In genomic region chr14:21437063-21437901, GRCh38 we compare ENCODE assay signal across 8 cellular contexts. TPM values are rescaled to one million over a fixed set of nuclear protein-coding genes. Genes with fewer than 3 reads are reported as not detected.
DNase-seq lines count a peak whose midpoint lies in the region; ATAC-seq and TF ChIP-seq lines count a peak whose summit lies in the region.

No MANE protein-coding gene starts in this region.

- H3K4me3 Mint-ChIP-seq in activated naive CD8-positive, alpha-beta T cell, result peak overlapping the region; percentile 96

- WGBS in testis, 2 donors, result 2% methylated on average over 27 to 33 of the region's 33 CpGs

- H3K27me3 Mint-ChIP-seq in activated naive CD8-positive, alpha-beta T cell, result no peaks in the 10 kb centered on the region

- H3K4me3 ChIP-seq in testis, result peak overlapping the region; percentile 90 to 93

- TF ChIP-seq CTCF in GM10266 (IDR thresholded peaks at IDR 0.05; ENCODE audit: control insufficient read depth, insufficient read depth, low read depth, missing control alignments) (no peak), omental fat pad (IDR thresholded peaks at IDR 0.05) (no peak), testis (IDR thresholded peaks at IDR 0.05) (no peak)

- DNase-seq in GM10266 (ENCODE audit: extremely low spot score) (peak; percentile 89), NCI-H1092 treated with DMSO at 0.1 percent for 48 hours (lab: John Stamatoyannopoulos, UW) (peak; percentile 98), glomerular visceral epithelial cell (ENCODE audit: extremely low spot score) (peak; percentile 99), omental fat pad (ENCODE audit: low spot score) (peak; percentile 99), testis (peak; percentile 99)

- intact Hi-C loops in testis (cut with DNase I; ENCODE audit: low total_unique reads), result no loop called here

- ATAC-seq in HG02623 (IDR thresholded peaks at IDR 0.05; ENCODE audit: unreplicated experiment) (peak; percentile 97), SK-N-SH treated with all-trans-retinoic acid at 6 μM for 48 hours (peak; percentile 99), omental fat pad (ENCODE audit: low FRiP score) (peak; percentile 99)

- H3K9me3 ChIP-seq in testis, result no peaks in the 10 kb centered on the region

- H3K4me1 Mint-ChIP-seq in activated naive CD8-positive, alpha-beta T cell (ENCODE audit: low read depth), result peaks cover 67% of the 10 kb centered on the region

- H3K36me3 Mint-ChIP-seq in activated naive CD8-positive, alpha-beta T cell, result peaks cover 2% of the 10 kb centered on the region

- no peak for TF ChIP-seq POLR2A in testis (IDR thresholded peaks at IDR 0.05)

- H3K27me3 ChIP-seq in testis, result no peaks in the 10 kb centered on the region

- H3K27ac Mint-ChIP-seq in activated naive CD8-positive, alpha-beta T cell, result peak overlapping the region; percentile 67

- H3K27ac ChIP-seq in testis, result peak overlapping the region; percentile 57 to 93

- H3K9me3 Mint-ChIP-seq in activated naive CD8-positive, alpha-beta T cell (ENCODE audit: low read depth), result no peaks in the 10 kb centered on the region

- H3K4me1 ChIP-seq in testis, result peaks cover 20% of the 10 kb centered on the region

- no peaks in the 10 kb centered on the region for H3K36me3 ChIP-seq in testis (ENCODE audit: low read depth, missing control alignments)

TF ChIP-seq in SK-N-SH treated with all-trans-retinoic acid at 6 μM for 48 hours, 23 proteins besides CTCF, POLR2A, EP300 and RAD21:
- TF ChIP-seq CREB5 (CRISPR knock-in tag; IDR thresholded peaks at IDR 0.05; ENCODE audit: low read depth), result no peak

RNA-seq across cellular contexts. Expression of gene CHD8, which starts 18.6 kb away (rescaled TPM):
- total RNA-seq in omental fat pad (10 to 100 TPM; 40.6 to 65.6 (median 54.7) TPM), testis (10 to 100 TPM; 82.8 to 87.4 TPM)
- 67.3 TPM for polyA plus RNA-seq in testis (ENCODE audit: insufficient read depth, low read depth, low replicate concordance)

RNA-seq across cellular contexts. Expression of gene RAB2B, which starts 39.5 kb away (rescaled TPM):
- 10 to 100 TPM; 21.3 to 30.0 (median 25.6) TPM for total RNA-seq in omental fat pad
- 10 to 100 TPM; 32.9 to 40.1 TPM for total RNA-seq in testis
- 36.4 TPM for polyA plus RNA-seq in testis (ENCODE audit: insufficient read depth, low read depth, low replicate concordance)

RNA-seq across cellular contexts. Expression of gene TOX4, which starts 39.7 kb away (rescaled TPM):
- 10 to 100 TPM; 37.8 to 79.6 (median 56.8) TPM for total RNA-seq in omental fat pad
- 10 to 100 TPM; 64.4 to 72.6 TPM for total RNA-seq in testis
- 120 TPM for polyA plus RNA-seq in testis (ENCODE audit: insufficient read depth, low read depth, low replicate concordance)

RNA-seq across cellular contexts. Expression of gene SUPT16H, which starts 53.5 kb away (rescaled TPM):
- total RNA-seq in omental fat pad (10 to 100 TPM; 54.0 to 86.5 (median 60.3) TPM), testis (100 to 1,000 TPM; 104 to 112 TPM)
- 99.5 TPM for polyA plus RNA-seq in testis (ENCODE audit: insufficient read depth, low read depth, low replicate concordance)

Comparison
In these comparisons a context has a peak if more than half of its experiments do, and no peak if none do; other contexts are left out.
1. Peak in every context shown above with its lines: DNase-seq, ATAC-seq, H3K4me3 ChIP-seq and H3K27ac ChIP-seq.